ENCODE assay signal across 27 cellular contexts in the genomic region with DNA sequence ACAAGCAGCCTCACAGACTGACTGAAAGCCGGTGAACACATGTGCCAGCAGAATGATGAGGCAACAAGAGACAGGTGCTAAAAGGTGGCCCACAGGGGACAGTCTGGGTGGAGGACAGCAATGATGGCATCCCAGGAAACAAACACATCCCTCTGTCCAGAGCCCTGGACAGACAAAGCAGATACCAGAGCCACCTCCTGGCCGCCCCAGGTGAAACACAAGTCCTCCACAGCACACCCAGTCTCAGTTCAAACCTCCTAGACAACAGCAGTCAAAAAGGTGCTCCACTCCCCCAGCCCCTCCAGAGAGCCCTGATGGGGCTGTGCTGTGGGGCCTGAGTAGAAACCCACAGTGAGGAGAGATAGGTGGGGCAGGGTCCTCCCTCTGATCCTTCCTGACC. TPM values are rescaled to one million over a fixed set of nuclear protein-coding genes. Genes with fewer than 3 reads are reported as not detected.
"Had no signal": no experiment of that assay in that cellular context is flagged by ENCODE, and none has a peak within 500 bp of the region (broad histone marks: within the 10 kb centered on the region; RNA-seq: fewer than 3 reads in every experiment).

No MANE protein-coding gene starts in this region.

- H3K27ac ChIP-seq: hepatocyte, right atrium auricular region, stomach, suprapubic skin, transverse colon, uterus, VCaP had no signal

- H3K4me3 ChIP-seq: hepatocyte, lung, right atrium auricular region, stomach, suprapubic skin, transverse colon, uterus had no signal

- H3K9me3 ChIP-seq: right atrium auricular region, stomach, suprapubic skin, transverse colon, uterus had no signal

- H3K36me3 ChIP-seq: right atrium auricular region, stomach, suprapubic skin, transverse colon, uterus had no signal

- DNase-seq: activated CD4-positive, alpha-beta T cell treated with anti-CD3 and anti-CD28 coated beads, Interleukin-2, amount 10 ng/mL, durations not matched to agents 7 days and 5 days; activated CD4-positive, CD25-positive, alpha-beta regulatory T cell treated with anti-CD3 and anti-CD28 coated beads, Interleukin-2, amount 50 U/mL, for 72 hours; activated CD8-positive, alpha-beta memory T cell treated with anti-CD3 and anti-CD28 coated beads, Interleukin-2, amount 10 ng/mL, durations not matched to agents 7 days and 5 days; activated CD8-positive, alpha-beta T cell treated with anti-CD3 and anti-CD28 coated beads for 36 hours; activated effector memory CD4-positive, alpha-beta T cell treated with anti-CD3 and anti-CD28 coated beads, Interleukin-2, amount 50 U/mL, for 16 hours; activated naive CD4-positive, alpha-beta T cell treated with anti-CD3 and anti-CD28 coated beads, Interleukin-2, amount 10 ng/mL, durations not matched to agents 7 days and 5 days; activated T-cell treated with anti-CD3 and anti-CD28 coated beads for 4 hours; caudate nucleus; dermis blood vessel endothelial cell; effector CD8-positive, alpha-beta T cell; foreskin melanocyte; glutamatergic neuron; immature natural killer cell; naive B cell; stimulated activated CD4-positive, alpha-beta T cell treated with anti-CD3 and anti-CD28 coated beads, Interleukin-12 subunit alpha, Interleukin-12 subunit beta, amount 100 ng/mL, for 4 hours; stimulated activated CD4-positive, alpha-beta T cell treated with anti-CD3 and anti-CD28 coated beads, Interleukin-1b, Interleukin-23, amount 100 ng/mL, for 48 hours; stomach; transverse colon; uterus had no signal

- ATAC-seq: activated CD8-positive, alpha-beta memory T cell treated with anti-CD3 and anti-CD28 coated beads, Interleukin-2, amount 10 ng/mL, durations not matched to agents 7 days and 5 days; activated CD8-positive, alpha-beta T cell treated with anti-CD3 and anti-CD28 coated beads for 36 hours; left lobe of liver had no signal

- H3K4me2 ChIP-seq: hepatocyte had no signal

- H3K27me3 ChIP-seq: right atrium auricular region, uterus had no signal

- H3K4me1 ChIP-seq: right atrium auricular region, stomach, suprapubic skin, transverse colon, uterus had no signal

RNA-seq across cellular contexts. Expression of gene CDH5, which starts 20.3 kb away (rescaled TPM):
- total RNA-seq: activated CD4-positive, alpha-beta T cell treated with anti-CD3 and anti-CD28 coated beads, Interleukin-2, amount 10 ng/mL, durations not matched to agents 7 days and 5 days; activated CD8-positive, alpha-beta memory T cell treated with anti-CD3 and anti-CD28 coated beads, Interleukin-2, amount 10 ng/mL, durations not matched to agents 7 days and 5 days; activated CD8-positive, alpha-beta T cell treated with anti-CD3 and anti-CD28 coated beads for 36 hours; osteocyte; T-helper 2 cell treated with Interferon-gamma antibody and Interleukin-4, amounts not matched to agents 100 ng/mL and 5 ng/mL, for 36 hours had no signal
- polyA plus RNA-seq: immature natural killer cell had no signal
